9 cellular contexts compared by ENCODE assay signal in the genomic region with DNA sequence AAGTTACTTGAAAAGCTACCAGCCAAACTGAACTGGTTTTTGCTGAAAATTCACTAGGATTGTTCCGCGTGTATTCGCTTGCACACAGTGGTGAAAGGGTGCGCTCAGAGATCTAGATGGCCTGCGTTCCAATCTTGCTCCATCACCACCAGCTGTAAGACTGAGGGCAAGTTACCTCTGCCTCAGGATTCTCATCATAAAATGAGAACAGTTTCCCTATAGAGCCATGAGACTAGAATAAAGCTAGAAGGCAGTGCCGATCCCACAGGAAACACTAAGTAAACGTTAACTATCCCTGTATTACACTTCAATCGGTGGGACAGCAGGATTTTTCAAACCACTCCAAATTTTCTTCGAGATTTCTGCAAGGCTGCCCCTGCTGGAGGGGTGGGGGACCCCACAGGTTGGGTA. TPM values are rescaled to one million over a fixed set of nuclear protein-coding genes. Genes with fewer than 3 reads are reported as not detected.
DNase-seq lines count a peak whose midpoint lies in the region; ATAC-seq, FAIRE-seq and TF ChIP-seq lines count a peak whose summit lies in the region.
"Had no signal": no experiment of that assay in that cellular context is flagged by ENCODE, and none has a peak within 500 bp of the region (broad histone marks: within the 10 kb centered on the region; RNA-seq: fewer than 3 reads in every experiment).

No MANE protein-coding gene starts in this region.

- TF ChIP-seq POLR2A in gastroesophageal sphincter (IDR thresholded peaks at IDR 0.05): no peak

- H3K27me3 ChIP-seq in gastroesophageal sphincter: no peaks in the 10 kb centered on the region
- H3K27me3 ChIP-seq in small intestine (ENCODE audit: control insufficient read depth in 2 of 2, insufficient read depth in 2 of 2, low read length in 2 of 2): no peaks in the 10 kb centered on the region

- H3K4me3 ChIP-seq in gastroesophageal sphincter (peak overlapping the region; percentile 76 to 92), small intestine (ENCODE audit: low read depth in 1 of 2, low read length in 2 of 2) (peak overlapping the region; percentile 83 to 87)

- peak overlapping the region; percentile 85 for H3K27ac Mint-ChIP-seq in T-helper 2 cell treated with Interferon-gamma antibody and Interleukin-4, amounts not matched to agents 5 μg/mL and 100 μg/mL, for 36 hours

- DNase-seq in SIG-M5 treated with dmso at 0.1 percent for 504 hours (lab: John Stamatoyannopoulos, UW; ENCODE audit: unreplicated experiment): peak; percentile 24
- no peak for DNase-seq in SIG-M5 (lab: John Stamatoyannopoulos, UW)
- DNase-seq in T-helper 2 cell treated with Interferon-gamma antibody and Interleukin-4, amounts not matched to agents 5 μg/mL and 100 μg/mL, for 36 hours (ENCODE audit: low spot score): no peak
- peak; percentile 16 for DNase-seq in small intestine
- DNase-seq in GM19240 (ENCODE audit: insufficient read length, low spot score): no peak
- DNase-seq in MV-4-11 (lab: John Stamatoyannopoulos, UW): no peak
- DNase-seq in effector CD4-positive, alpha-beta T cell: no peak

- H3K36me3 ChIP-seq in gastroesophageal sphincter (no peaks in the 10 kb centered on the region), small intestine (ENCODE audit: control insufficient read depth in 2 of 2, insufficient read depth in 2 of 2, low read length in 2 of 2) (no peaks in the 10 kb centered on the region)

- H3K36me3 Mint-ChIP-seq in T-helper 2 cell treated with Interferon-gamma antibody and Interleukin-4, amounts not matched to agents 5 μg/mL and 100 μg/mL, for 36 hours (ENCODE audit: low read depth): no peaks in the 10 kb centered on the region

- TF ChIP-seq EP300 in gastroesophageal sphincter (IDR thresholded peaks at IDR 0.05): no peak

- WGBS in gastroesophageal sphincter (ENCODE audit: low coverage in 1 of 2), 2 donors: 7 to 10% methylated on average over 5 of the region's 9 CpGs
- WGBS in small intestine, 3 donors: 6 to 24% (median 20%) methylated on average over 9 of the region's 9 CpGs

- H3K27ac ChIP-seq in gastroesophageal sphincter (peak overlapping the region; percentile 60 to 97 (median 92)), small intestine (ENCODE audit: low read depth in 1 of 2, low read length in 1 of 2) (peak overlapping the region; percentile 45 to 90)

- H3K9me3 ChIP-seq in gastroesophageal sphincter (no peaks in the 10 kb centered on the region), small intestine (ENCODE audit: control insufficient read depth, low read depth) (no peaks in the 10 kb centered on the region)

- peak overlapping the region; percentile 91 for H3K4me3 Mint-ChIP-seq in T-helper 2 cell treated with Interferon-gamma antibody and Interleukin-4, amounts not matched to agents 5 μg/mL and 100 μg/mL, for 36 hours

- peaks cover 0 to 27% (median 13%) of the 10 kb centered on the region in 3 donors for H3K4me1 ChIP-seq in gastroesophageal sphincter
- H3K4me1 ChIP-seq in small intestine (ENCODE audit: control insufficient read depth in 2 of 2, insufficient read depth in 1 of 2, low read depth in 1 of 2, low read length in 1 of 2): no peaks in the 10 kb centered on the region

- no peak for FAIRE-seq in small intestine (lab: Jason Lieb, UNC)
- FAIRE-seq: G401.6 had no signal

- TF ChIP-seq CTCF in gastroesophageal sphincter (IDR thresholded peaks at IDR 0.05): no peak

- ATAC-seq in gastroesophageal sphincter: no peak

- no peaks in the 10 kb centered on the region for H3K27me3 Mint-ChIP-seq in T-helper 2 cell treated with Interferon-gamma antibody and Interleukin-4, amounts not matched to agents 5 μg/mL and 100 μg/mL, for 36 hours (ENCODE audit: low read depth)

- peaks cover 8% of the 10 kb centered on the region for H3K4me1 Mint-ChIP-seq in T-helper 2 cell treated with Interferon-gamma antibody and Interleukin-4, amounts not matched to agents 5 μg/mL and 100 μg/mL, for 36 hours (ENCODE audit: low read depth)

- no peaks in the 10 kb centered on the region for H3K9me3 Mint-ChIP-seq in T-helper 2 cell treated with Interferon-gamma antibody and Interleukin-4, amounts not matched to agents 5 μg/mL and 100 μg/mL, for 36 hours

RNA-seq across cellular contexts. Expression of a gene that starts 0.8 kb away (rescaled TPM):
- 10 to 100 TPM; 50.4 to 71.5 (median 58.0) TPM for total RNA-seq in gastroesophageal sphincter
- 100 to 1,000 TPM in 1 of 3 donors, 10 to 100 TPM in 2; 81.0 to 163 (median 92.1) TPM for polyA plus RNA-seq in small intestine

Comparison
In these comparisons a context has a peak if more than half of its experiments do, and no peak if none do; other contexts are left out.
1. DNase-seq: peak in SIG-M5 treated with dmso at 0.1 percent for 504 hours (single experiment) and small intestine (single experiment); none in SIG-M5 (single experiment), T-helper 2 cell treated with Interferon-gamma antibody and Interleukin-4, amounts not matched to agents 5 μg/mL and 100 μg/mL, for 36 hours (single experiment), GM19240 (single experiment), MV-4-11 (single experiment) and effector CD4-positive, alpha-beta T cell (single experiment).